Comparison of ENCODE assay signal across 8 cellular contexts in genomic region chr3:3126477-3127431, GRCh38. TPM values are rescaled to one million over a fixed set of nuclear protein-coding genes. Genes with fewer than 3 reads are reported as not detected.
DNase-seq lines count a peak whose midpoint lies in the region; ATAC-seq and TF ChIP-seq lines count a peak whose summit lies in the region.

Gene TRNT1 (plus strand): TSS chr3:3126940. CDS start chr3:3129041, 2,101 bp downstream.

- H3K4me3 ChIP-seq in MM.1S (ENCODE audit: low read length) (peak within 1 kb of the TSS; percentile 81), fibroblast of villous mesenchyme (ENCODE audit: low read depth, low read length) (peak within 1 kb of the TSS; percentile 94), neural cell (ENCODE audit: low read length) (peak within 1 kb of the TSS; percentile 99)

- peak within 1 kb of the TSS; percentile 98 to 99 for H3K27ac Mint-ChIP-seq in stimulated activated naive CD8-positive, alpha-beta T cell treated with anti-CD3 and anti-CD28 coated beads, Interleukin-15, amount 100 ng/mL, for 72 hours

- H3K27me3 ChIP-seq in MM.1S (replicated peaks; ENCODE audit: insufficient read depth, low read length) (no peaks in the 10 kb centered on the region), neural cell (ENCODE audit: insufficient read depth, low read depth, low read length) (no peaks in the 10 kb centered on the region)

- TF ChIP-seq RAD21 in neural cell (conservative IDR thresholded peaks at IDR 0.05) = peak; percentile 51

- H3K9me2 ChIP-seq in MM.1S (replicated peaks; ENCODE audit: insufficient read depth, low read length) = no peaks in the 10 kb centered on the region
- no peaks in the 10 kb centered on the region for H3K9me2 ChIP-seq in neural cell (ENCODE audit: insufficient read depth, low read length)

- DNase-seq in GDM1 (lab: John Stamatoyannopoulos, UW) (peak; percentile 91), HCEC 1CT (peak; percentile 92), MM.1S (peak; percentile 86), SIG-M5 treated with dmso at 0.1 percent for 504 hours (lab: John Stamatoyannopoulos, UW; ENCODE audit: unreplicated experiment) (peak; percentile 85), activated gamma-delta T cell treated with Interleukin-2 at 50 U/mL for 16 hours (peak; percentile 95), fibroblast of villous mesenchyme (ENCODE audit: low read depth) (peak; percentile 96)
- DNase-seq in stimulated activated naive CD8-positive, alpha-beta T cell treated with anti-CD3 and anti-CD28 coated beads, Interleukin-15, amount 100 ng/mL, for 72 hours = peak; percentile 92 to 96

- H3K4me1 Mint-ChIP-seq in stimulated activated naive CD8-positive, alpha-beta T cell treated with anti-CD3 and anti-CD28 coated beads, Interleukin-15, amount 100 ng/mL, for 72 hours = peaks cover 48% of the 10 kb centered on the region

- H3F3A ChIP-seq in MM.1S (ENCODE audit: insufficient read depth, low read length) = no peaks in the 10 kb centered on the region
- H3F3A ChIP-seq in neural cell (ENCODE audit: insufficient read depth, low read length, poor library complexity, severe bottlenecking) = peaks cover 3% of the 10 kb centered on the region

- no peaks in the 10 kb centered on the region for H3K9me3 Mint-ChIP-seq in stimulated activated naive CD8-positive, alpha-beta T cell treated with anti-CD3 and anti-CD28 coated beads, Interleukin-15, amount 100 ng/mL, for 72 hours

- no peaks in the 10 kb centered on the region for H3K9me3 ChIP-seq in MM.1S (replicated peaks; ENCODE audit: insufficient read depth, low read length)
- H3K9me3 ChIP-seq in neural cell (ENCODE audit: low read length) = no peaks in the 10 kb centered on the region

- H2AFZ ChIP-seq in MM.1S (ENCODE audit: low read length) = peak within 1 kb of the TSS; percentile 81
- H2AFZ ChIP-seq in neural cell (ENCODE audit: low read depth, low read length) = peak within 1 kb of the TSS; percentile 100

- H3K4me3 Mint-ChIP-seq in stimulated activated naive CD8-positive, alpha-beta T cell treated with anti-CD3 and anti-CD28 coated beads, Interleukin-15, amount 100 ng/mL, for 72 hours = peak within 1 kb of the TSS; percentile 97

- no peak for TF ChIP-seq CTCF in MM.1S (IDR thresholded peaks at IDR 0.05; ENCODE audit: low read length)
- no peak for TF ChIP-seq CTCF in fibroblast of villous mesenchyme (IDR thresholded peaks at IDR 0.05; ENCODE audit: insufficient read depth, low read depth, low read length)
- no peak for TF ChIP-seq CTCF in neural cell (IDR thresholded peaks at IDR 0.05; ENCODE audit: poor library complexity, severe bottlenecking)

- H3K36me3 ChIP-seq in MM.1S (replicated peaks; ENCODE audit: insufficient read depth, low read length) = no peaks in the 10 kb centered on the region
- H3K36me3 ChIP-seq in neural cell (ENCODE audit: insufficient read depth, low read length) = no peaks in the 10 kb centered on the region

- TF ChIP-seq EP300 in neural cell (conservative IDR thresholded peaks at IDR 0.05; ENCODE audit: poor library complexity, severe bottlenecking) = no peak

- H4K20me1 ChIP-seq in MM.1S (ENCODE audit: insufficient read depth, low read length) (no peaks in the 10 kb centered on the region), neural cell (ENCODE audit: insufficient read depth) (no peaks in the 10 kb centered on the region)

- H3K9ac ChIP-seq in MM.1S (ENCODE audit: low read length) (peak within 1 kb of the TSS; percentile 84), neural cell (ENCODE audit: low read length) (peak within 1 kb of the TSS; percentile 81)

- H3K4me1 ChIP-seq in MM.1S (ENCODE audit: low read length) = no peaks in the 10 kb centered on the region

- H3K4me2 ChIP-seq in MM.1S (ENCODE audit: low read depth, low read length) = peak within 1 kb of the TSS; percentile 72
- peak within 1 kb of the TSS; percentile 88 for H3K4me2 ChIP-seq in neural cell (ENCODE audit: low read length)

- H3K79me2 ChIP-seq in MM.1S (ENCODE audit: low read length) (peaks cover 19% of the 10 kb centered on the region), neural cell (replicated peaks; ENCODE audit: insufficient read depth, low read length) (peaks cover 10% of the 10 kb centered on the region)

- H3K27me3 Mint-ChIP-seq in stimulated activated naive CD8-positive, alpha-beta T cell treated with anti-CD3 and anti-CD28 coated beads, Interleukin-15, amount 100 ng/mL, for 72 hours = no peaks in the 10 kb centered on the region

- ATAC-seq in stimulated activated naive CD8-positive, alpha-beta T cell treated with anti-CD3 and anti-CD28 coated beads, Interleukin-15, amount 100 ng/mL, for 72 hours = peak; percentile 88

- H3K27ac ChIP-seq in MM.1S (ENCODE audit: low read length) (peak within 1 kb of the TSS; percentile 65; the same call in 1 of the 2 replicates), neural cell (ENCODE audit: low read length) (peak within 1 kb of the TSS; percentile 89)

TF ChIP-seq in neural cell, 6 proteins besides CTCF, POLR2A, EP300 and RAD21:
- TF ChIP-seq MXI1 (conservative IDR thresholded peaks at IDR 0.05; ENCODE audit: poor library complexity, severe bottlenecking) = peak; percentile 97
- TF ChIP-seq, protein P1, sequence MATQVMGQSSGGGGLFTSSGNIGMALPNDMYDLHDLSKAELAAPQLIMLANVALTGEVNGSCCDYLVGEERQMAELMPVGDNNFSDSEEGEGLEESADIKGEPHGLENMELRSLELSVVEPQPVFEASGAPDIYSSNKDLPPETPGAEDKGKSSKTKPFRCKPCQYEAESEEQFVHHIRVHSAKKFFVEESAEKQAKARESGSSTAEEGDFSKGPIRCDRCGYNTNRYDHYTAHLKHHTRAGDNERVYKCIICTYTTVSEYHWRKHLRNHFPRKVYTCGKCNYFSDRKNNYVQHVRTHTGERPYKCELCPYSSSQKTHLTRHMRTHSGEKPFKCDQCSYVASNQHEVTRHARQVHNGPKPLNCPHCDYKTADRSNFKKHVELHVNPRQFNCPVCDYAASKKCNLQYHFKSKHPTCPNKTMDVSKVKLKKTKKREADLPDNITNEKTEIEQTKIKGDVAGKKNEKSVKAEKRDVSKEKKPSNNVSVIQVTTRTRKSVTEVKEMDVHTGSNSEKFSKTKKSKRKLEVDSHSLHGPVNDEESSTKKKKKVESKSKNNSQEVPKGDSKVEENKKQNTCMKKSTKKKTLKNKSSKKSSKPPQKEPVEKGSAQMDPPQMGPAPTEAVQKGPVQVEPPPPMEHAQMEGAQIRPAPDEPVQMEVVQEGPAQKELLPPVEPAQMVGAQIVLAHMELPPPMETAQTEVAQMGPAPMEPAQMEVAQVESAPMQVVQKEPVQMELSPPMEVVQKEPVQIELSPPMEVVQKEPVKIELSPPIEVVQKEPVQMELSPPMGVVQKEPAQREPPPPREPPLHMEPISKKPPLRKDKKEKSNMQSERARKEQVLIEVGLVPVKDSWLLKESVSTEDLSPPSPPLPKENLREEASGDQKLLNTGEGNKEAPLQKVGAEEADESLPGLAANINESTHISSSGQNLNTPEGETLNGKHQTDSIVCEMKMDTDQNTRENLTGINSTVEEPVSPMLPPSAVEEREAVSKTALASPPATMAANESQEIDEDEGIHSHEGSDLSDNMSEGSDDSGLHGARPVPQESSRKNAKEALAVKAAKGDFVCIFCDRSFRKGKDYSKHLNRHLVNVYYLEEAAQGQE (IDR thresholded peaks at IDR 0.05; ENCODE audit: borderline replicate concordance) = no peak
- peak; percentile 91 for TF ChIP-seq POLR2AphosphoS5 (IDR thresholded peaks at IDR 0.05)
- no peak for TF ChIP-seq TAF1 (IDR thresholded peaks at IDR 0.05; ENCODE audit: low read depth)
- TF ChIP-seq EZH2 (IDR thresholded peaks at IDR 0.05; ENCODE audit: borderline replicate concordance, insufficient read depth, low read length, poor library complexity, severe bottlenecking) = no peak
- no peak for TF ChIP-seq SMC3 (conservative IDR thresholded peaks at IDR 0.05; ENCODE audit: poor library complexity)

RNA-seq across cellular contexts. Expression of gene TRNT1, which starts in this region (rescaled TPM):
- total RNA-seq in fibroblast of villous mesenchyme = 21.6 and 32.4 TPM in 2 replicates
- polyA plus RNA-seq in neural cell = 25.7 and 28.5 TPM in 2 replicates
- polyA minus RNA-seq in neural cell = 33.1 and 41.4 TPM in 2 replicates

Comparison
In these comparisons a context has a peak if more than half of its experiments do, and no peak if none do; other contexts are left out.
1. Peak in every context shown above with its lines: DNase-seq, ATAC-seq, H3K4me3 ChIP-seq and H3K27ac ChIP-seq.